ENCODE assay signal across 16 cellular contexts in the genomic region with DNA sequence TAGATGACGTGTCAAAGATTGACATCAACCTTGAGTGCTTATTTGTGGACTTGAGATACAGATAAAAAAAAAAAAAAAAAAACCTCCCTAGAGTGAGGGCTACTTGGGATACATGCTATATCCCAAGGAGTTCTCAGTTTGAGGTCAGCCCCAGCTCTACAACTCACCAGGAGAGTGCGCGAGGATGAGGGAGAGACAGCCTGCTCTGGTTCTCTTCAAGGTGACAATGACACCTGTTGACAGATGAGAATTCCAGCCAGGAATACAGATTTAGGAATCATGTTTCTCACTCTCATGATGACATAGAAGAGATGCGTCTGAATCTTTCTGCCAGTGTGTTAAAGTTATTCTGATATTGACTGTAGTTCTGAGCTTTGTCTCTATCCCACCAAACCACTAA. TPM values are rescaled to one million over a fixed set of nuclear protein-coding genes. Genes with fewer than 3 reads are reported as not detected.
A peak's percentile ranks its signal among the peaks of the same experiment; 100 is the strongest.
DNase-seq lines count a peak whose midpoint lies in the region; ATAC-seq and TF ChIP-seq lines count a peak whose summit lies in the region.
"Had no signal": no experiment of that assay in that cellular context is flagged by ENCODE, and none has a peak within 500 bp of the region (broad histone marks: within the 10 kb centered on the region; RNA-seq: fewer than 3 reads in every experiment).

No MANE protein-coding gene starts in this region.

- no peak for TF ChIP-seq POLR2A in gastroesophageal sphincter (IDR thresholded peaks at IDR 0.05)

- no peaks in the 10 kb centered on the region for H3K9me3 Mint-ChIP-seq in endothelial cell (ENCODE audit: unreplicated experiment)
- H3K9me3 Mint-ChIP-seq: CD14-positive monocyte; CD4-positive, alpha-beta memory T cell had no signal

- H3K27ac ChIP-seq in HEK293 (ENCODE audit: extremely low read depth, low read depth, low read length) (no peak overlapping the region), heart right ventricle (peak overlapping the region in 4 of 10 donors; percentile 34 to 93 (median 74)), right atrium auricular region (peak overlapping the region; percentile 58 to 79), gastroesophageal sphincter (no peak overlapping the region)
- H3K27ac ChIP-seq: BLaER1, HL-60 had no signal

- H3K4me3 ChIP-seq in HEK293 (ENCODE audit: low read depth, low read length) (no peak overlapping the region), heart right ventricle (peak overlapping the region in 1 of 10 donors; percentile 11), right atrium auricular region (no peak overlapping the region), gastroesophageal sphincter (no peak overlapping the region)
- H3K4me3 ChIP-seq: BLaER1 had no signal

- peak overlapping the region; percentile 76 for H3K27ac Mint-ChIP-seq in endothelial cell (ENCODE audit: unreplicated experiment)
- H3K27ac Mint-ChIP-seq: CD14-positive monocyte; CD4-positive, alpha-beta memory T cell had no signal

- H3K4me1 ChIP-seq in HEK293 (ENCODE audit: control insufficient read depth, insufficient read depth, low read length) (no peaks in the 10 kb centered on the region), heart right ventricle (peaks cover 4 to 84% (median 58%) of the 10 kb centered on the region in 9 donors), right atrium auricular region (peaks cover 0 to 45% of the 10 kb centered on the region in 2 donors), gastroesophageal sphincter (peaks cover 0 to 18% (median 4%) of the 10 kb centered on the region in 3 donors)
- H3K4me1 ChIP-seq: BLaER1 had no signal

- TF ChIP-seq CTCF in HEK293 (tag by site-specific recombination; IDR thresholded peaks at IDR 0.05): no peak
- TF ChIP-seq CTCF in endothelial cell (IDR thresholded peaks at IDR 0.05; ENCODE audit: unreplicated experiment): no peak
- no peak for TF ChIP-seq CTCF in heart right ventricle (IDR thresholded peaks at IDR 0.05)
- TF ChIP-seq CTCF in right atrium auricular region (IDR thresholded peaks at IDR 0.05): no peak
- no peak for TF ChIP-seq CTCF in gastroesophageal sphincter (IDR thresholded peaks at IDR 0.05)

- no peaks in the 10 kb centered on the region for H3K36me3 Mint-ChIP-seq in endothelial cell (ENCODE audit: low read depth, unreplicated experiment)
- H3K36me3 Mint-ChIP-seq: CD14-positive monocyte; CD4-positive, alpha-beta memory T cell had no signal

- in situ Hi-C loops in ACHN (cut with HindIII; ENCODE audit: low pct_ligation_motif_present, low pct_unique_long_range_greater_than_20kb, low sequenced_read_pairs): loop anchor here (25.0 kb wide), 1 partner anchor 142 kb away; no protein-coding TSS in a partner anchor

- H3K4me1 Mint-ChIP-seq in endothelial cell (ENCODE audit: unreplicated experiment): peaks cover 80% of the 10 kb centered on the region

- no peaks in the 10 kb centered on the region for H3K36me3 ChIP-seq in HEK293 (ENCODE audit: control insufficient read depth in 2 of 2, insufficient read depth in 1 of 2, low read length in 2 of 2)
- H3K36me3 ChIP-seq in heart right ventricle: no peaks in the 10 kb centered on the region
- no peaks in the 10 kb centered on the region for H3K36me3 ChIP-seq in right atrium auricular region
- H3K36me3 ChIP-seq in gastroesophageal sphincter: no peaks in the 10 kb centered on the region
- H3K36me3 ChIP-seq: BLaER1 had no signal

- WGBS in heart right ventricle, 2 donors: 58 to 69% methylated on average over 4 of the region's 4 CpGs
- WGBS in gastroesophageal sphincter (ENCODE audit: low coverage in 1 of 2), 2 donors: 87 to 98% methylated on average over 3 to 4 of the region's 4 CpGs

- DNase-seq in endothelial cell (ENCODE audit: low spot score) (no peak), heart right ventricle (no peak), right atrium auricular region (ENCODE audit: low spot score) (no peak), ACHN (no peak)
- no peak for DNase-seq in activated CD4-positive, alpha-beta T cell treated with anti-CD3 and anti-CD28 coated beads, Interleukin-2, amount 50 U/mL, for 4 hours
- DNase-seq: Calu3; CD4-positive, alpha-beta memory T cell; DMS79 treated with DMSO at 0.1 percent for 48 hours; GF-D8; GOT3; H7 had no signal

- POLR2A ChIA-PET in HEK293 (lab: Yijun Ruan, JAX): interaction anchor here (0.7 kb wide), 1 partner anchor 79 kb away, joined by 5 read pairs; no protein-coding TSS in a partner anchor

- H3K9me3 ChIP-seq in HEK293 (ENCODE audit: control insufficient read depth, insufficient read depth, low read depth, low read length) (no peaks in the 10 kb centered on the region), heart right ventricle (no peaks in the 10 kb centered on the region), right atrium auricular region (no peaks in the 10 kb centered on the region), gastroesophageal sphincter (no peaks in the 10 kb centered on the region)
- H3K9me3 ChIP-seq: BLaER1 had no signal

- peaks cover 1% of the 10 kb centered on the region for H3K27me3 Mint-ChIP-seq in endothelial cell (ENCODE audit: unreplicated experiment)

- peak overlapping the region; percentile 50 for H3K4me3 Mint-ChIP-seq in endothelial cell (ENCODE audit: unreplicated experiment)
- H3K4me3 Mint-ChIP-seq: CD14-positive monocyte; CD4-positive, alpha-beta memory T cell had no signal

- CTCF ChIA-PET in HEK293 (lab: Yijun Ruan, JAX): interaction anchor here (0.6 to 15.6 kb wide), 8 partner anchors 27 to 166 kb away, joined by 3 to 243 read pairs (median 6); no protein-coding TSS in a partner anchor

- no peak for TF ChIP-seq EP300 in gastroesophageal sphincter (IDR thresholded peaks at IDR 0.05)

- peak; percentile 10 to 74 (median 58) for ATAC-seq in heart right ventricle
- no peak for ATAC-seq in gastroesophageal sphincter

- intact Hi-C loops in heart right ventricle (cut with DNase I): loop anchor here in 2 of 10 donors (10.0 kb wide), 1 partner anchor 130 kb away; no protein-coding TSS in a partner anchor

- H3K27me3 ChIP-seq in heart right ventricle (no peaks in the 10 kb centered on the region), right atrium auricular region (no peaks in the 10 kb centered on the region), gastroesophageal sphincter (no peaks in the 10 kb centered on the region)
- H3K27me3 ChIP-seq: BLaER1 had no signal

TF ChIP-seq in HEK293, 187 proteins besides CTCF, POLR2A, EP300 and RAD21:
- TF ChIP-seq ZNF623 (tag by site-specific recombination; IDR thresholded peaks at IDR 0.05) (no peak), ZNF302 (tag by site-specific recombination; IDR thresholded peaks at IDR 0.05; ENCODE audit: low read depth) (no peak), ZNF701 (tag by site-specific recombination; IDR thresholded peaks at IDR 0.05) (no peak), GLI2 (tag by site-specific recombination; IDR thresholded peaks at IDR 0.05; ENCODE audit: borderline replicate concordance, low read depth) (no peak), SCRT2 (tag by site-specific recombination; IDR thresholded peaks at IDR 0.05) (peak; percentile 60), ZNF366 (tag by site-specific recombination; conservative IDR thresholded peaks at IDR 0.05) (no peak), YY1 (tag by site-specific recombination; IDR thresholded peaks at IDR 0.05) (no peak), ZNF600 (tag by site-specific recombination; IDR thresholded peaks at IDR 0.05) (no peak), ZNF529 (tag by site-specific recombination; IDR thresholded peaks at IDR 0.05; ENCODE audit: insufficient replicate concordance) (no peak)

RNA-seq across cellular contexts. Expression of a gene that starts 24.9 kb away (rescaled TPM):
- total RNA-seq in endothelial cell (ENCODE audit: unreplicated experiment) (81.5 TPM), heart right ventricle (10 to 100 TPM; 31.7 to 45.8 (median 39.1) TPM), right atrium auricular region (10 to 100 TPM; 29.8 to 31.6 TPM), gastroesophageal sphincter (10 to 100 TPM; 15.2 to 41.7 (median 31.7) TPM)
- polyA plus RNA-seq in heart right ventricle: 10 to 100 TPM in 1 of 2 donors, 1 to 10 TPM in 1; 7.5 to 17.8 TPM

RNA-seq across cellular contexts. Expression of a gene that starts 59.4 kb away (rescaled TPM):
- total RNA-seq in endothelial cell (ENCODE audit: unreplicated experiment) (0.13 TPM), heart right ventricle (100 to 1,000 TPM in 1 of 10 donors, 10 to 100 TPM in 9; 31.4 to 110 (median 58.4) TPM), right atrium auricular region (10 to 100 TPM; 35.3 to 47.9 TPM), gastroesophageal sphincter (1 to 10 TPM in 3 of 4 donors, under 1 TPM in 1; 0.16 to 4.2 (median 2.9) TPM)
- polyA plus RNA-seq in heart right ventricle: 10 to 100 TPM in 1 of 2 donors, 1 to 10 TPM in 1; 5.1 to 17.6 TPM
- total RNA-seq: Calu3; CD4-positive, alpha-beta memory T cell had no signal
- polyA plus RNA-seq: CD14-positive monocyte; CD4-positive, alpha-beta memory T cell had no signal

Comparison
In these comparisons a context has a peak if more than half of its experiments do, and no peak if none do; other contexts are left out.
1. H3K27ac ChIP-seq: peak in right atrium auricular region (2 of 2); none in HEK293 (single experiment) and gastroesophageal sphincter (0 of 4).
2. RNA of a gene that starts 59.4 kb away (total RNA-seq): 31.4 to 110 TPM in heart right ventricle and 35.3 to 47.9 TPM in right atrium auricular region; 0.16 to 4.2 TPM in gastroesophageal sphincter and 0.13 TPM in endothelial cell (single experiment); every median in the first group is over 4 times any median in the second.